2 cellular contexts compared by ENCODE assay signal in genomic region chr11:66557733-66558326, GRCh38.
TF ChIP-seq lines count a peak whose summit lies in the region.

No MANE protein-coding gene starts in this region.

TF ChIP-seq in IMR-90, 13 proteins besides CTCF, POLR2A, EP300 and RAD21:
- TF ChIP-seq RCOR1 (IDR thresholded peaks at IDR 0.05; ENCODE audit: insufficient replicate concordance, low read length) (no peak), MAZ (IDR thresholded peaks at IDR 0.05; ENCODE audit: borderline replicate concordance, low read depth, low read length) (no peak), NFE2L2 (IDR thresholded peaks at IDR 0.05; ENCODE audit: low read depth, low read length) (no peak), CEBPB (IDR thresholded peaks at IDR 0.05; ENCODE audit: low read depth, low read length) (no peak), BHLHE40 (IDR thresholded peaks at IDR 0.05; ENCODE audit: low read depth, low read length) (no peak), RFX5 (IDR thresholded peaks at IDR 0.05; ENCODE audit: low read depth, low read length) (no peak), ELK1 (IDR thresholded peaks at IDR 0.05; ENCODE audit: borderline replicate concordance, low read depth, low read length) (no peak), MXI1 (IDR thresholded peaks at IDR 0.05; ENCODE audit: borderline replicate concordance, low read depth, low read length) (no peak), MAFK (IDR thresholded peaks at IDR 0.05; ENCODE audit: low read depth, low read length) (no peak), USF2 (IDR thresholded peaks at IDR 0.05; ENCODE audit: low read depth, low read length) (no peak), SMC3 (IDR thresholded peaks at IDR 0.05; ENCODE audit: low read depth, low read length) (no peak), CHD1 (IDR thresholded peaks at IDR 0.05; ENCODE audit: low read depth, low read length) (no peak), FOS (IDR thresholded peaks at IDR 0.05; ENCODE audit: low read depth, low read length) (no peak)

TF ChIP-seq in H1, 55 proteins besides CTCF, POLR2A, EP300 and RAD21:
- TF ChIP-seq CTBP2 (IDR thresholded peaks at IDR 0.05; ENCODE audit: borderline replicate concordance, insufficient read depth, insufficient read length, low read length) (no peak), SAP30 (IDR thresholded peaks at IDR 0.05; ENCODE audit: insufficient read depth, insufficient replicate concordance, low read length) (no peak)
